Comparison of ENCODE assay signal across 1 cellular context in the genomic region with DNA sequence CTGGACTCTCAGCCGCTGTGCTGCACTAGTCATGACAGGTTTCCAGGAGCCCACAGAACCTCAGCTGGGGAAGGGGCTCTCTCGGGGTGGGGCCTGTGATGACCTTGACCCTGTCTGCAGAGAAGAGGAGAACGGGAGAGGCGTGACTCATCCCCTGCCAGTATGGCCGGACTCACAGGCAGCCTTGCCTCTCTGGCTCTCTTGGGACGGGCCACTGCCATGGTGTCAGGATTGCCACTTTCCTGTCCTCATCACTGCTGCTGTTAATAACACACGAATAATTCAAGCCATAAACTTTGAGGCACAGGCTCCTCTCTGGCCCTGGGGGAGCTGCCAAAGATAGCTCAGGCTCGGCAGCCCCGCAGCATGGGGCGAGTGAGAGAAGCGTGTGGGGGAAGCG.
TF ChIP-seq lines count a peak whose summit lies in the region.

No MANE protein-coding gene starts in this region.

TF ChIP-seq in H1, 55 proteins besides CTCF, POLR2A, EP300 and RAD21 (continued from another document):
- TF ChIP-seq GTF2F1 (IDR thresholded peaks at IDR 0.05; ENCODE audit: borderline replicate concordance, low read depth, low read length) (no peak), GABPA (IDR thresholded peaks at IDR 0.05; ENCODE audit: borderline replicate concordance, insufficient read depth, low read length) (no peak), KDM4A (IDR thresholded peaks at IDR 0.05; ENCODE audit: low read depth, low read length, severe bottlenecking) (no peak), CBX5 (IDR thresholded peaks at IDR 0.05; ENCODE audit: low read depth, low read length) (no peak), RNF2 (IDR thresholded peaks at IDR 0.05; ENCODE audit: borderline replicate concordance, low read depth, low read length, missing control alignments, poor library complexity, severe bottlenecking) (no peak), BCL11A (IDR thresholded peaks at IDR 0.05; ENCODE audit: low read depth in 2 of 2, low read length in 2 of 2) (no peak), BACH1 (IDR thresholded peaks at IDR 0.05; ENCODE audit: low read length) (no peak)
